In genomic region chr3:15214758-15215157, GRCh38 we compare ENCODE assay signal across 21 cellular contexts.
"Had no signal": no experiment of that assay in that cellular context is flagged by ENCODE, and none has a peak within 500 bp of the region (broad histone marks: within the 10 kb centered on the region; RNA-seq: fewer than 3 reads in every experiment).

No MANE protein-coding gene starts in this region.

- DNase-seq: KBM-7, MV-4-11, NCI-H1048, NCI-H1105, NCI-H1417 treated with DMSO at 0.1 percent for 48 hours, NCI-H146, NCI-H1694 treated with DMSO at 0.1 percent for 48 hours, NCI-H1930, NCI-H2081, NCI-H2171, NCI-H226, NCI-H446, NCI-H510A, NCI-H524 treated with DMSO at 0.1 percent for 48 hours, NCI-H69, NCI-H774, Right ventricle myocardium superior, RPMI8226, SIG-M5 had no signal

- H3K4me3 ChIP-seq: SJSA1, SK-N-MC had no signal

- H3K27ac ChIP-seq: SJSA1, SK-N-MC had no signal

- H3K27me3 ChIP-seq: SJSA1 had no signal

- H3K4me1 ChIP-seq: SJSA1 had no signal

- H3K9me3 ChIP-seq: SJSA1 had no signal
